25 cellular contexts compared by ENCODE assay signal in the genomic region with DNA sequence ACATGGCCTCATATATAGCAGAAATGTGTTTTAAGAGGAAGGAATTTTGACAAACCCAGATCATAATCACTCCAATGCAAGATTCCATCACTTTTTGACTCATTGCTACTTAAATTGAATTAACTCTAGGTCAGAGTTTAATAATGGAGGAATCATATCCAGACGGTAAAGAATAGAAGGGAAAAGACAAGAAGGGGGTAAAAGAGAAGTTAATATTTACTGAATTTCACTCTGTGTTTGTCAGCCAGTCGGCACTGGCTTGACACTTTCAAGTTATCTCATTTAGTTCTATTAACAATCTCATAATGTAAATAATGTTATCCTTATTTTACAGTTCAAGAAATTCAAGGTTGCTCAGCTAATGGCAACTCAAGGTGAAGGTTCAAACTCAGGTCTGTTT.
"Had no signal": no experiment of that assay in that cellular context is flagged by ENCODE, and none has a peak within 500 bp of the region (broad histone marks: within the 10 kb centered on the region; RNA-seq: fewer than 3 reads in every experiment).

No MANE protein-coding gene starts in this region.

- H3K9me3 Mint-ChIP-seq: naive thymus-derived CD4-positive, alpha-beta T cell had no signal

- DNase-seq: hypothalamus; islet precursor cell; left ventricle myocardium inferior; mesendoderm; midbrain; mucosa of descending colon; naive thymus-derived CD4-positive, alpha-beta T cell; ovary; stimulated activated CD4-positive, alpha-beta T cell treated with anti-CD3 and anti-CD28 coated beads, Interleukin-12 subunit alpha, Interleukin-12 subunit beta, amount 100 ng/mL, for 4 hours; stimulated activated CD4-positive, alpha-beta T cell treated with anti-CD3 and anti-CD28 coated beads, Interleukin-15, amount 100 ng/mL, for 24 hours; stimulated activated CD4-positive, alpha-beta T cell treated with anti-CD3 and anti-CD28 coated beads, Interleukin-2, amount 100 ng/mL, for 24 hours; stimulated activated CD4-positive, alpha-beta T cell treated with anti-CD3 and anti-CD28 coated beads, Interleukin-4, amount 100 ng/mL, for 1 hour; stimulated activated naive B cell treated with anti-CD40 and anti-IgM and Interleukin-4, amounts not matched to agents 10 μg/mL and 1 μg/mL and 100 μg/mL, for 72 hours; stimulated activated naive CD8-positive, alpha-beta T cell treated with anti-CD3 and anti-CD28 coated beads, Interleukin-15, Interleukin-2, amounts not matched to agents 100 U/mL and 50 U/mL, for 24 hours; tibial artery; upper lobe of left lung had no signal

- H3K4me1 ChIP-seq: left ventricle myocardium inferior, right atrium auricular region, suprapubic skin, tibial artery, upper lobe of left lung, vagina had no signal

- H3K27me3 Mint-ChIP-seq: natural killer cell treated with Interleukin-12 subunit alpha and Interleukin-12 subunit beta and Interleukin-15 and Interleukin-18, amount 100 ng/mL, for 72 hours; progenitor cell of endocrine pancreas; stimulated activated naive B cell treated with anti-CD40 and anti-IgM and Interleukin-4, amounts not matched to agents 10 μg/mL and 1 μg/mL and 100 μg/mL, for 72 hours had no signal

- ATAC-seq: mucosa of descending colon; naive thymus-derived CD4-positive, alpha-beta T cell; natural killer cell treated with Interleukin-12 subunit alpha and Interleukin-12 subunit beta and Interleukin-15 and Interleukin-18, amount 100 ng/mL, for 72 hours; sciatic nerve; stimulated activated naive B cell treated with anti-CD40 and anti-IgM and Interleukin-4, amounts not matched to agents 10 μg/mL and 1 μg/mL and 100 μg/mL, for 72 hours; stimulated activated naive CD8-positive, alpha-beta T cell treated with anti-CD3 and anti-CD28 coated beads, Interleukin-15, Interleukin-2, amounts not matched to agents 100 U/mL and 50 U/mL, for 24 hours had no signal

- H3K4me3 ChIP-seq: left ventricle myocardium inferior, lung, mucosa of descending colon, ovary, right atrium auricular region, skin epidermis, suprapubic skin, thoracic aorta, tibial artery, upper lobe of left lung, vagina had no signal

- H3K4me3 Mint-ChIP-seq: naive thymus-derived CD4-positive, alpha-beta T cell; natural killer cell treated with Interleukin-12 subunit alpha and Interleukin-12 subunit beta and Interleukin-15 and Interleukin-18, amount 100 ng/mL, for 72 hours; stimulated activated naive B cell treated with anti-CD40 and anti-IgM and Interleukin-4, amounts not matched to agents 10 μg/mL and 1 μg/mL and 100 μg/mL, for 72 hours had no signal

- H3K9me3 ChIP-seq: left ventricle myocardium inferior, ovary, right atrium auricular region, suprapubic skin, thoracic aorta, tibial artery, upper lobe of left lung, vagina had no signal

- H3K36me3 Mint-ChIP-seq: naive thymus-derived CD4-positive, alpha-beta T cell; stimulated activated naive B cell treated with anti-CD40 and anti-IgM and Interleukin-4, amounts not matched to agents 10 μg/mL and 1 μg/mL and 100 μg/mL, for 72 hours had no signal

- H3K36me3 ChIP-seq: left ventricle myocardium inferior, ovary, right atrium auricular region, suprapubic skin, thoracic aorta, tibial artery, upper lobe of left lung, vagina had no signal

- H3K27ac Mint-ChIP-seq: natural killer cell treated with Interleukin-12 subunit alpha and Interleukin-12 subunit beta and Interleukin-15 and Interleukin-18, amount 100 ng/mL, for 72 hours; progenitor cell of endocrine pancreas; stimulated activated naive B cell treated with anti-CD40 and anti-IgM and Interleukin-4, amounts not matched to agents 10 μg/mL and 1 μg/mL and 100 μg/mL, for 72 hours had no signal

- H3K27ac ChIP-seq: left ventricle myocardium inferior, ovary, right atrium auricular region, skin epidermis, suprapubic skin, thoracic aorta, tibial artery, upper lobe of left lung, vagina had no signal

- H3K27me3 ChIP-seq: ovary, right atrium auricular region, suprapubic skin, tibial artery, upper lobe of left lung, vagina had no signal

- H3K4me1 Mint-ChIP-seq: naive thymus-derived CD4-positive, alpha-beta T cell; stimulated activated naive B cell treated with anti-CD40 and anti-IgM and Interleukin-4, amounts not matched to agents 10 μg/mL and 1 μg/mL and 100 μg/mL, for 72 hours had no signal
